1 cellular context compared by ENCODE assay signal in genomic region chr3:181940703-181941102, GRCh38.
TF ChIP-seq lines count a peak whose summit lies in the region.

No MANE protein-coding gene starts in this region.

TF ChIP-seq in WTC11, 78 proteins besides CTCF, POLR2A, EP300 and RAD21 (continued from another document):
- TF ChIP-seq ARID4B (CRISPR knock-in tag; IDR thresholded peaks at IDR 0.05; ENCODE audit: borderline replicate concordance) (no peak), PRRX2 (CRISPR knock-in tag; IDR thresholded peaks at IDR 0.05) (no peak), GABPB1 (CRISPR knock-in tag; IDR thresholded peaks at IDR 0.05) (no peak), AFF4 (CRISPR knock-in tag; IDR thresholded peaks at IDR 0.05; ENCODE audit: borderline replicate concordance) (no peak), ZMAT4 (CRISPR knock-in tag; IDR thresholded peaks at IDR 0.05) (no peak), ZNF232 (CRISPR knock-in tag; IDR thresholded peaks at IDR 0.05) (no peak), EMX1 (CRISPR knock-in tag; IDR thresholded peaks at IDR 0.05) (no peak), CDX4 (CRISPR knock-in tag; IDR thresholded peaks at IDR 0.05; ENCODE audit: borderline replicate concordance) (no peak), ZNF219 (CRISPR knock-in tag; IDR thresholded peaks at IDR 0.05; ENCODE audit: borderline replicate concordance) (no peak), ZBTB21 (CRISPR knock-in tag; IDR thresholded peaks at IDR 0.05; ENCODE audit: borderline replicate concordance) (no peak), KAT7 (CRISPR knock-in tag; IDR thresholded peaks at IDR 0.05; ENCODE audit: borderline replicate concordance) (no peak), NFATC4 (CRISPR knock-in tag; IDR thresholded peaks at IDR 0.05) (no peak), E2F4 (CRISPR knock-in tag; IDR thresholded peaks at IDR 0.05; ENCODE audit: borderline replicate concordance, low read depth) (no peak)
